In the genomic region with DNA sequence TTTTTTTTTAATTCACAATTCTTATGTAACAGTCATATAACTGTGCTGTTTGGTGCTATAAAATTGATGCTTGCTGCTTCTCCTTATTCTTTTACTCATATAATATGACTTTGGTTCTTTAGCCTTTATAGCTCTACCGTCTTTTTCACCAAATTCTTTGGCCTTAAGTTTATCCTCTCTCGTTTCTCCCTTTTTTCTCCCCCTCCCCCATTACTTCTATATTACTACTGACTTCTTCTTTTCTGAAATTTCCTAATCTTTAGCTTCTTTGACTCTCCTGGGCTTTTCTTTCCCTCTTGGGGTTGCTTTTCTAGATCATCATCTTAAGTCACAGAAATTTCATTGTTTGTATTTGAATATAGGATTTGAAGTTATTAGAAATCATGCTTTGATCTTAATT, we compare ENCODE assay signal across 1 cellular context.
TF ChIP-seq lines count a peak whose summit lies in the region.

No MANE protein-coding gene starts in this region.

TF ChIP-seq in K562, 482 proteins besides CTCF, POLR2A, EP300 and RAD21:
- TF ChIP-seq, protein P1, sequence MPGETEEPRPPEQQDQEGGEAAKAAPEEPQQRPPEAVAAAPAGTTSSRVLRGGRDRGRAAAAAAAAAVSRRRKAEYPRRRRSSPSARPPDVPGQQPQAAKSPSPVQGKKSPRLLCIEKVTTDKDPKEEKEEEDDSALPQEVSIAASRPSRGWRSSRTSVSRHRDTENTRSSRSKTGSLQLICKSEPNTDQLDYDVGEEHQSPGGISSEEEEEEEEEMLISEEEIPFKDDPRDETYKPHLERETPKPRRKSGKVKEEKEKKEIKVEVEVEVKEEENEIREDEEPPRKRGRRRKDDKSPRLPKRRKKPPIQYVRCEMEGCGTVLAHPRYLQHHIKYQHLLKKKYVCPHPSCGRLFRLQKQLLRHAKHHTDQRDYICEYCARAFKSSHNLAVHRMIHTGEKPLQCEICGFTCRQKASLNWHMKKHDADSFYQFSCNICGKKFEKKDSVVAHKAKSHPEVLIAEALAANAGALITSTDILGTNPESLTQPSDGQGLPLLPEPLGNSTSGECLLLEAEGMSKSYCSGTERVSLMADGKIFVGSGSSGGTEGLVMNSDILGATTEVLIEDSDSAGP (CRISPR knock-in tag; IDR thresholded peaks at IDR 0.05) = no peak
- peak; percentile 72; the same call in 1 of the 2 replicates for TF ChIP-seq ZNF512 (tag; IDR thresholded peaks at IDR 0.05)
- no peak for TF ChIP-seq SP1 (CRISPR knock-in tag; IDR thresholded peaks at IDR 0.05)
- TF ChIP-seq ZNF277 (CRISPR knock-in tag; IDR thresholded peaks at IDR 0.05; ENCODE audit: borderline replicate concordance) = no peak
